8 cellular contexts compared by ENCODE assay signal in the genomic region with DNA sequence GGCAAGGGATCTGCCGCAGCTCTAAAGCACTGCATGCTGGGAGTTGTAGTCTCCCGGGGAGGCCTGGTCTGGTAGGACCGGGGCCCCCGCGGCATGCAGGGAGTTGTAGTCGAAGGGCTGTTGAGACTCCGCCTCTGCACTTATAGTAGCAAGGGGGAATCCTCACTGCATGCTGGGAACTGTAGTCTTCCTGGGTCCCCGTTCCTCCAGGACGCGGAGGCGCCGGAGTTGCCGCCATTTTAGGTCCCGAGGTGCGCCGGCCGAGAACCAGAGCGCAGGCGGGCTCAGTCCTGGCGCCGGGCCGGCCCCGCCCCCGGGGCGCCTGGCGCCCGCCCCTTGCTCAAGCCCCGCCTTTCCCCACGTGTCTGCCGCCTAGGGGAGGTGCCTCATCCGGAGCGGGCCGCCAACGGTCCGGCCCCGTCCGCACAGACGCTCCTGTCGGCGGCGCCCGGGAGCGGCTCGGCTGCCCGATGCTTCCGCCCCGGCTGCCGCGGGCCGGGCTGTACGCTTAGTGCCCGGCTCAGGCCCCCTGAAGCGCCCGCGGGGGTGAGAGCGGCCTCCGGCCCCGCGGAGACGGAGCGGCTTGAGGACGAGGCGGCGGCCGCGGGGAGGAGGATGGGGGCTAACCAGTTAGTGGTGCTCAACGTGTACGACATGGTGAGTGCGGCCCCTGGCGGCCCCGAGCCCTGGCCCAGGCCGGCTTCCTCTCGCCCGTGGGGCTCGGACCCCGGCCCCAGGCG. TPM values are rescaled to one million over a fixed set of nuclear protein-coding genes. Genes with fewer than 3 reads are reported as not detected.
DNase-seq lines count a peak whose midpoint lies in the region; ATAC-seq, FAIRE-seq and TF ChIP-seq lines count a peak whose summit lies in the region.

Gene DESI2 (plus strand): TSS at position 428 of the 740 bp plus-strand sequence. CDS start 188 bp downstream, at position 616.

- H2AFZ ChIP-seq in astrocyte (ENCODE audit: low read depth, low read length), result peak within 1 kb of the TSS; percentile 98

- H3K36me3 ChIP-seq in astrocyte (ENCODE audit: insufficient read depth, low read length) (peaks cover 7% of the 10 kb centered on the region), rectal smooth muscle tissue (ENCODE audit: control insufficient read depth, insufficient read depth, low read length) (no peaks in the 10 kb centered on the region), aorta (ENCODE audit: control insufficient read depth in 1 of 2, insufficient read depth in 2 of 2, low read length in 1 of 2) (no peaks in the 10 kb centered on the region)

- H3K4me1 ChIP-seq in astrocyte (ENCODE audit: insufficient read depth, low read length) (peaks cover 14% of the 10 kb centered on the region), rectal smooth muscle tissue (ENCODE audit: control insufficient read depth, insufficient read depth, low read length) (peaks cover 3% of the 10 kb centered on the region), aorta (ENCODE audit: control insufficient read depth in 1 of 2, insufficient read depth in 2 of 2, low read length in 2 of 2) (peaks cover 3 to 4% of the 10 kb centered on the region in 2 donors)

- H3K9ac ChIP-seq in astrocyte (ENCODE audit: low read length) (peak within 1 kb of the TSS; percentile 94), rectal smooth muscle tissue (ENCODE audit: low read length) (peak within 1 kb of the TSS; percentile 80)

- H3K4me1 Mint-ChIP-seq in astrocyte (ENCODE audit: low read depth, unreplicated experiment), result peaks cover 5% of the 10 kb centered on the region

- H3K27me3 ChIP-seq in astrocyte (ENCODE audit: insufficient read depth, low read length), result no peaks in the 10 kb centered on the region
- no peaks in the 10 kb centered on the region for H3K27me3 ChIP-seq in rectal smooth muscle tissue (ENCODE audit: control insufficient read depth, insufficient read depth, low read length)
- no peaks in the 10 kb centered on the region for H3K27me3 ChIP-seq in aorta (ENCODE audit: control insufficient read depth in 1 of 2, insufficient read depth in 2 of 2, low read length in 1 of 2)

- no peak for TF ChIP-seq CTCF in astrocyte (IDR thresholded peaks at IDR 0.05; ENCODE audit: insufficient read depth, low read depth, low read length)

- intact Hi-C loops in aorta (cut with DNase I), result loop anchor here (2.0 to 10.0 kb wide), 4 partner anchors 144 to 201 kb away; partner anchors contain the start of genes COX20 (in 2 of the 2) and ADSS2 (in 1 of the 2)

- DNase-seq in GM18507 (ENCODE audit: extremely low spot score, insufficient read length, low read depth) (peak; percentile 96), NCI-H2029 (lab: John Stamatoyannopoulos, UW) (peak; percentile 98), T-helper 22 cell (ENCODE audit: low read depth) (peak; percentile 99), astrocyte (ENCODE audit: low read depth) (peak; percentile 99), hepatic stellate cell (ENCODE audit: low spot score) (peak; percentile 98), aorta (peak; percentile 99)

- 0% methylated on average over 51 to 77 of the region's 77 CpGs for WGBS in aorta, 2 donors

- H3K9me3 ChIP-seq in astrocyte (ENCODE audit: insufficient read depth, low read depth, low read length), result no peaks in the 10 kb centered on the region
- H3K9me3 ChIP-seq in aorta (ENCODE audit: control insufficient read depth, low read length), result no peaks in the 10 kb centered on the region

- H3K27ac ChIP-seq in astrocyte (ENCODE audit: low read depth, low read length) (peak within 1 kb of the TSS; percentile 71), rectal smooth muscle tissue (ENCODE audit: low read depth, low read length) (peak within 1 kb of the TSS; percentile 87), aorta (ENCODE audit: low read depth in 1 of 2, low read length in 2 of 2) (peak within 1 kb of the TSS in 1 of 2 donors; percentile 68)

- no peaks in the 10 kb centered on the region for H3K27me3 Mint-ChIP-seq in astrocyte (ENCODE audit: low read depth, unreplicated experiment)

- ATAC-seq in HG02981 (IDR thresholded peaks at IDR 0.05; ENCODE audit: unreplicated experiment), result peak; percentile 95
- peak; percentile 99 for ATAC-seq in aorta (ENCODE audit: low FRiP score)

- peak within 1 kb of the TSS; percentile 82 for H3K4me3 ChIP-seq in astrocyte (ENCODE audit: insufficient read depth, low read depth, low read length)
- H3K4me3 ChIP-seq in rectal smooth muscle tissue (ENCODE audit: low read length), result peak within 1 kb of the TSS; percentile 87
- peak within 1 kb of the TSS; percentile 54 to 77 for H3K4me3 ChIP-seq in aorta (ENCODE audit: low read length in 2 of 2)

- H4K20me1 ChIP-seq in astrocyte (ENCODE audit: insufficient read depth, low read length), result peaks cover 40% of the 10 kb centered on the region

- H3K79me2 ChIP-seq in astrocyte (ENCODE audit: insufficient read depth, low read length), result peaks cover 48% of the 10 kb centered on the region

- FAIRE-seq in GM18507 (lab: Jason Lieb, UNC), result peak; percentile 97
- FAIRE-seq in astrocyte (lab: Jason Lieb, UNC), result no peak

- peaks cover 6% of the 10 kb centered on the region for H3K36me3 Mint-ChIP-seq in astrocyte (ENCODE audit: low read depth, unreplicated experiment)

- H3K4me2 ChIP-seq in astrocyte (ENCODE audit: low read length), result peak within 1 kb of the TSS; percentile 99

- H3K9me3 Mint-ChIP-seq in astrocyte (ENCODE audit: unreplicated experiment), result no peaks in the 10 kb centered on the region

- peak within 1 kb of the TSS; percentile 82 for H3K4me3 Mint-ChIP-seq in astrocyte (ENCODE audit: unreplicated experiment)

- peak within 1 kb of the TSS; percentile 12 for H3K27ac Mint-ChIP-seq in astrocyte (ENCODE audit: unreplicated experiment)

RNA-seq across cellular contexts. Expression of gene DESI2, which starts in this region (rescaled TPM):
- total RNA-seq in astrocyte (49.1 and 49.2 TPM in 2 replicates), aorta (10 to 100 TPM; 35.4 to 38.4 TPM)
- polyA plus RNA-seq in aorta, result 10 to 100 TPM; 14.4 to 26.5 TPM
